In the genomic region with DNA sequence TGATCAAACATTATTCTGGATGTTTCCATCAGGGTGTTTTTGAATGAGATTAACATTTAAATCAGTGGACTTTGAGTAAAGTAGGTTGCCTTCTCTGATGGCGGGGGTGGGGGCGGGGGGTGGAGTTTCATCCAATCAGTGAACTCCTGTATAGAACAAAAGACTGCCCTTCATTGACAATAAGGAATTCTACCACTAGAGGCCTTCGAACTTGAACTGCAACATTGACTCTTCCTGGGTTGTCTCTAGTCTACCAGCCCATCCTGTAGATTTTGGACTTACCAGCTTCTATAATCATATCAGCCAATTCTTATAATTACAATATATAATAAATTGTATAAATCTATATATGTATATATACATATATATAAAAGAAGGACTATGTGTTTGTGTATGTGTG, we compare ENCODE assay signal across 17 cellular contexts.
A peak's percentile ranks its signal among the peaks of the same experiment; 100 is the strongest.
DNase-seq lines count a peak whose midpoint lies in the region; ATAC-seq and TF ChIP-seq lines count a peak whose summit lies in the region.
"Had no signal": no experiment of that assay in that cellular context is flagged by ENCODE, and none has a peak within 500 bp of the region (broad histone marks: within the 10 kb centered on the region; RNA-seq: fewer than 3 reads in every experiment).

No MANE protein-coding gene starts in this region.

- no CpG with 5 or more reads among the region's 3 CpGs for WGBS in iPS DF 6.9 (ENCODE audit: insufficient coverage, insufficient read length)

- no peak for ATAC-seq in activated CD4-positive, alpha-beta T cell treated with anti-CD3 and anti-CD28 coated beads for 36 hours
- ATAC-seq: Right ventricle myocardium inferior had no signal

- H3K9me3 Mint-ChIP-seq in immature natural killer cell = peaks cover 7 to 76% (median 35%) of the 10 kb centered on the region in 6 donors
- peaks cover 6% of the 10 kb centered on the region for H3K9me3 Mint-ChIP-seq in activated CD4-positive, alpha-beta T cell treated with anti-CD3 and anti-CD28 coated beads for 36 hours (ENCODE audit: low read depth)

- no peaks in the 10 kb centered on the region for H3K27me3 Mint-ChIP-seq in immature natural killer cell (ENCODE audit: low read depth in 3 of 3)
- no peaks in the 10 kb centered on the region for H3K27me3 Mint-ChIP-seq in activated CD4-positive, alpha-beta T cell treated with anti-CD3 and anti-CD28 coated beads for 36 hours
- H3K27me3 Mint-ChIP-seq: CD4-positive, CD25-positive, alpha-beta regulatory T cell had no signal

- intact Hi-C loops in activated CD4-positive, alpha-beta T cell treated with anti-CD3 and anti-CD28 coated beads for 36 hours (cut with DNase I, micrococcal nuclease) = no loop called here

- H3K9me3 ChIP-seq in iPS DF 6.9 (ENCODE audit: control insufficient read depth, insufficient read depth, low read length) = no peaks in the 10 kb centered on the region
- H3K9me3 ChIP-seq: Peyer's patch had no signal

- H3K4me3 ChIP-seq in iPS DF 6.9 (ENCODE audit: low read length) = no peak overlapping the region
- H3K4me3 ChIP-seq: Peyer's patch, SK-N-MC had no signal

- CTCF ChIA-PET in activated CD4-positive, alpha-beta T cell treated with anti-CD3 and anti-CD28 coated beads for 36 hours (lab: Charles Lee) = interaction anchor here (0.6 kb wide), 1 partner anchor 419 kb away, joined by 4 read pairs; no protein-coding TSS in a partner anchor

- POLR2A ChIA-PET in activated CD4-positive, alpha-beta T cell treated with anti-CD3 and anti-CD28 coated beads for 36 hours (lab: Charles Lee) = no interaction called here

- H3K4me1 Mint-ChIP-seq in immature natural killer cell = no peaks in the 10 kb centered on the region
- no peaks in the 10 kb centered on the region for H3K4me1 Mint-ChIP-seq in activated CD4-positive, alpha-beta T cell treated with anti-CD3 and anti-CD28 coated beads for 36 hours
- H3K4me1 Mint-ChIP-seq: CD4-positive, CD25-positive, alpha-beta regulatory T cell had no signal

- TF ChIP-seq CTCF in C4-2B (conservative IDR thresholded peaks at IDR 0.05) = peak; percentile 29

- no peak overlapping the region for H3K27ac Mint-ChIP-seq in immature natural killer cell
- no peak overlapping the region for H3K27ac Mint-ChIP-seq in activated CD4-positive, alpha-beta T cell treated with anti-CD3 and anti-CD28 coated beads for 36 hours
- H3K27ac Mint-ChIP-seq: CD4-positive, CD25-positive, alpha-beta regulatory T cell had no signal

- H3K4me1 ChIP-seq in iPS DF 6.9 (ENCODE audit: control insufficient read depth, insufficient read depth, low read length) = no peaks in the 10 kb centered on the region
- H3K4me1 ChIP-seq: Peyer's patch had no signal

- H3K27ac ChIP-seq in C4-2B = no peak overlapping the region
- no peak overlapping the region for H3K27ac ChIP-seq in iPS DF 6.9 (ENCODE audit: low read length)
- H3K27ac ChIP-seq: Peyer's patch, SK-N-MC had no signal

- DNase-seq in HT-29 (ENCODE audit: low spot score) (peak; percentile 13), SK-MEL-5 (ENCODE audit: low read depth, low spot score) (peak; percentile 22), iPS DF 6.9 (ENCODE audit: low read depth, low spot score) (peak; percentile 5), immature natural killer cell (no peak), HuH-7.5 (ENCODE audit: low spot score) (no peak), NCI-H2107 (lab: John Stamatoyannopoulos, UW) (no peak)
- DNase-seq in activated CD4-positive, alpha-beta T cell treated with anti-CD3 and anti-CD28 coated beads for 36 hours = no peak
- DNase-seq: CD4-positive, CD25-positive, alpha-beta regulatory T cell; COR-L47; NCI-H1105 treated with DMSO at 0.1 percent for 48 hours; NCI-H187 treated with DMSO at 0.1 percent for 48 hours; NCI-H226; NCI-H524 treated with DMSO at 0.1 percent for 48 hours; Peyer's patch had no signal

- no peaks in the 10 kb centered on the region for H3K36me3 Mint-ChIP-seq in immature natural killer cell
- H3K36me3 Mint-ChIP-seq in activated CD4-positive, alpha-beta T cell treated with anti-CD3 and anti-CD28 coated beads for 36 hours (ENCODE audit: low read depth) = no peaks in the 10 kb centered on the region
- H3K36me3 Mint-ChIP-seq: CD4-positive, CD25-positive, alpha-beta regulatory T cell had no signal

- H3K36me3 ChIP-seq in iPS DF 6.9 (ENCODE audit: control insufficient read depth, insufficient read depth, low read length) = no peaks in the 10 kb centered on the region
- H3K36me3 ChIP-seq: Peyer's patch had no signal

- in situ Hi-C loops in SK-MEL-5 (cut with HindIII; ENCODE audit: low pct_unique_long_range_greater_than_20kb, low sequenced_read_pairs) = no loop called here

- H3K4me3 Mint-ChIP-seq in immature natural killer cell = no peak overlapping the region
- H3K4me3 Mint-ChIP-seq in activated CD4-positive, alpha-beta T cell treated with anti-CD3 and anti-CD28 coated beads for 36 hours = no peak overlapping the region
- H3K4me3 Mint-ChIP-seq: CD4-positive, CD25-positive, alpha-beta regulatory T cell had no signal

- H3K27me3 ChIP-seq in iPS DF 6.9 (ENCODE audit: control insufficient read depth, insufficient read depth, low read length) = no peaks in the 10 kb centered on the region
- H3K27me3 ChIP-seq: Peyer's patch had no signal

Comparison
In these comparisons a context has a peak if more than half of its experiments do, and no peak if none do; other contexts are left out.
1. DNase-seq: peak in HT-29 (single experiment), SK-MEL-5 (single experiment) and iPS DF 6.9 (single experiment); none in immature natural killer cell (0 of 3), HuH-7.5 (single experiment), NCI-H2107 (single experiment) and activated CD4-positive, alpha-beta T cell treated with anti-CD3 and anti-CD28 coated beads for 36 hours (single experiment).